ENCODE assay signal across 9 cellular contexts in genomic region chr17:4901648-4902344, GRCh38. TPM values are rescaled to one million over a fixed set of nuclear protein-coding genes. Genes with fewer than 3 reads are reported as not detected.
A peak's percentile ranks its signal among the peaks of the same experiment; 100 is the strongest.
DNase-seq lines count a peak whose midpoint lies in the region; ATAC-seq, FAIRE-seq and TF ChIP-seq lines count a peak whose summit lies in the region.
"Had no signal": no experiment of that assay in that cellular context is flagged by ENCODE, and none has a peak within 500 bp of the region (broad histone marks: within the 10 kb centered on the region; RNA-seq: fewer than 3 reads in every experiment).

No MANE protein-coding gene starts in this region.

- intact Hi-C loops in kidney (cut with DNase I) = no loop called here

- H3K9me3 ChIP-seq in kidney (ENCODE audit: control insufficient read depth in 1 of 2, low read length in 2 of 2) = no peaks in the 10 kb centered on the region

- H3K4me1 ChIP-seq in kidney (ENCODE audit: control insufficient read depth in 1 of 2, insufficient read depth in 1 of 2, low read depth in 1 of 2, low read length in 2 of 2) = peaks cover 5 to 20% of the 10 kb centered on the region in 2 donors

- TF ChIP-seq CTCF in GM20000 (IDR thresholded peaks at IDR 0.05; ENCODE audit: extremely low read depth, missing control alignments) (no peak), kidney (IDR thresholded peaks at IDR 0.05; ENCODE audit: borderline replicate concordance, extremely low read depth, insufficient read depth) (no peak), osteocyte (IDR thresholded peaks at IDR 0.05) (no peak)

- no peak overlapping the region for H3K9ac ChIP-seq in kidney (ENCODE audit: low read length in 2 of 2)

- H3K4me3 Mint-ChIP-seq in activated T-helper 17 cell treated with anti-CD3 and anti-CD28 coated beads, Interleukin-2, amount 50 U/mL, for 72 hours = peak overlapping the region; percentile 66
- no peak overlapping the region for H3K4me3 Mint-ChIP-seq in osteocyte (ENCODE audit: unreplicated experiment)

- H3K4me1 Mint-ChIP-seq in activated T-helper 17 cell treated with anti-CD3 and anti-CD28 coated beads, Interleukin-2, amount 50 U/mL, for 72 hours = peaks cover 20% of the 10 kb centered on the region
- H3K4me1 Mint-ChIP-seq in osteocyte (ENCODE audit: unreplicated experiment) = peaks cover 2% of the 10 kb centered on the region

- no peaks in the 10 kb centered on the region for H3K27me3 Mint-ChIP-seq in activated T-helper 17 cell treated with anti-CD3 and anti-CD28 coated beads, Interleukin-2, amount 50 U/mL, for 72 hours
- no peaks in the 10 kb centered on the region for H3K27me3 Mint-ChIP-seq in osteocyte (ENCODE audit: unreplicated experiment)

- H3K36me3 Mint-ChIP-seq in activated T-helper 17 cell treated with anti-CD3 and anti-CD28 coated beads, Interleukin-2, amount 50 U/mL, for 72 hours (ENCODE audit: low read depth) = peaks cover 9% of the 10 kb centered on the region
- peaks cover 2% of the 10 kb centered on the region for H3K36me3 Mint-ChIP-seq in osteocyte (ENCODE audit: unreplicated experiment)

- peak overlapping the region in 1 of 2 donors; percentile 35 for H3K4me3 ChIP-seq in kidney (ENCODE audit: low read length in 2 of 2)

- peak overlapping the region; percentile 24 to 43 for H3K27ac ChIP-seq in kidney (ENCODE audit: low read depth in 2 of 2, low read length in 2 of 2)

- DNase-seq in GM20000 (ENCODE audit: low spot score) (peak; percentile 65), kidney (peak; percentile 88), osteocyte (ENCODE audit: extremely low spot score, unreplicated experiment) (no peak), NCI-H1436 (lab: John Stamatoyannopoulos, UW) (no peak)
- DNase-seq in stimulated activated naive CD8-positive, alpha-beta T cell treated with anti-CD3 and anti-CD28 coated beads, Interleukin-15, Interleukin-2, amounts not matched to agents 100 U/mL and 50 U/mL, for 24 hours = peak; percentile 37
- DNase-seq: NCI-H1436 treated with DMSO at 0.1 percent for 48 hours had no signal

- no peaks in the 10 kb centered on the region for H3K36me3 ChIP-seq in kidney (ENCODE audit: control insufficient read depth in 1 of 2, insufficient read depth in 2 of 2, low read length in 2 of 2)

- no peak for ATAC-seq in activated T-helper 17 cell treated with anti-CD3 and anti-CD28 coated beads, Interleukin-2, amount 50 U/mL, for 72 hours (replicated peaks)
- no peak for ATAC-seq in stimulated activated naive CD8-positive, alpha-beta T cell treated with anti-CD3 and anti-CD28 coated beads, Interleukin-15, Interleukin-2, amounts not matched to agents 100 U/mL and 50 U/mL, for 24 hours
- ATAC-seq in HG02759 (IDR thresholded peaks at IDR 0.05; ENCODE audit: unreplicated experiment) = no peak

- no peaks in the 10 kb centered on the region for H3K9me3 Mint-ChIP-seq in activated T-helper 17 cell treated with anti-CD3 and anti-CD28 coated beads, Interleukin-2, amount 50 U/mL, for 72 hours
- no peaks in the 10 kb centered on the region for H3K9me3 Mint-ChIP-seq in osteocyte (ENCODE audit: unreplicated experiment)

- no peak for FAIRE-seq in kidney (lab: Jason Lieb, UNC)
- FAIRE-seq: astrocyte had no signal

- no peak overlapping the region for H3K27ac Mint-ChIP-seq in activated T-helper 17 cell treated with anti-CD3 and anti-CD28 coated beads, Interleukin-2, amount 50 U/mL, for 72 hours
- no peak overlapping the region for H3K27ac Mint-ChIP-seq in osteocyte (ENCODE audit: unreplicated experiment)

RNA-seq across cellular contexts. Expression of gene CHRNE, which starts 1.1 kb away (rescaled TPM):
- total RNA-seq in activated T-helper 17 cell treated with anti-CD3 and anti-CD28 coated beads, Interleukin-2, amount 50 U/mL, for 72 hours = under 1 TPM; 0.35 to 0.69 TPM
- total RNA-seq in kidney (1.3 TPM), osteocyte (0.27 TPM in 1 of 2 replicates, not detected in the other)
- 0.82 TPM for polyA plus RNA-seq in kidney (ENCODE audit: insufficient read depth, low read depth, low replicate concordance)

RNA-seq across cellular contexts. Expression of gene C17orf107, which starts 2.5 kb away (rescaled TPM):
- 1 to 10 TPM in 1 of 2 donors, under 1 TPM in 1; 0.67 to 3.4 TPM for total RNA-seq in activated T-helper 17 cell treated with anti-CD3 and anti-CD28 coated beads, Interleukin-2, amount 50 U/mL, for 72 hours
- total RNA-seq in kidney (4.4 TPM), osteocyte (0.78 and 1.3 TPM in 2 replicates)
- polyA plus RNA-seq in kidney (ENCODE audit: insufficient read depth, low read depth, low replicate concordance) = 2.5 TPM

RNA-seq across cellular contexts. Expression of gene GP1BA, which starts 30.3 kb away (rescaled TPM):
- under 1 TPM in 1 of 2 donors, not detected in 1; 0.11 TPM for total RNA-seq in activated T-helper 17 cell treated with anti-CD3 and anti-CD28 coated beads, Interleukin-2, amount 50 U/mL, for 72 hours
- not detected for total RNA-seq in kidney
- polyA plus RNA-seq in kidney (ENCODE audit: insufficient read depth, low read depth, low replicate concordance) = not detected
- total RNA-seq in osteocyte = not detected in 2 replicates

RNA-seq across cellular contexts. Expression of gene SLC25A11, which starts 38.0 kb away (rescaled TPM):
- total RNA-seq in activated T-helper 17 cell treated with anti-CD3 and anti-CD28 coated beads, Interleukin-2, amount 50 U/mL, for 72 hours = 10 to 100 TPM; 54.7 to 68.5 TPM
- total RNA-seq in kidney = 60.0 TPM
- 173 TPM for polyA plus RNA-seq in kidney (ENCODE audit: insufficient read depth, low read depth, low replicate concordance)
- 59.6 and 60.6 TPM in 2 replicates for total RNA-seq in osteocyte

RNA-seq across cellular contexts. Expression of gene RNF167, which starts 38.3 kb away (rescaled TPM):
- 100 to 1,000 TPM; 184 to 197 TPM for total RNA-seq in activated T-helper 17 cell treated with anti-CD3 and anti-CD28 coated beads, Interleukin-2, amount 50 U/mL, for 72 hours
- total RNA-seq in kidney (95.0 TPM), osteocyte (105 and 115 TPM in 2 replicates)
- polyA plus RNA-seq in kidney (ENCODE audit: insufficient read depth, low read depth, low replicate concordance) = 188 TPM

Comparison
In these comparisons a context has a peak if more than half of its experiments do, and no peak if none do; other contexts are left out.
1. DNase-seq: peak in GM20000 (single experiment), kidney (single experiment) and stimulated activated naive CD8-positive, alpha-beta T cell treated with anti-CD3 and anti-CD28 coated beads, Interleukin-15, Interleukin-2, amounts not matched to agents 100 U/mL and 50 U/mL, for 24 hours (single experiment); none in osteocyte (single experiment) and NCI-H1436 (single experiment).